Comparison of ENCODE assay signal across 22 cellular contexts in genomic region chr10:12841826-12842225, GRCh38.
"Had no signal": no experiment of that assay in that cellular context is flagged by ENCODE, and none has a peak within 500 bp of the region (broad histone marks: within the 10 kb centered on the region; RNA-seq: fewer than 3 reads in every experiment).

No MANE protein-coding gene starts in this region.

- H3K36me3 Mint-ChIP-seq: naive thymus-derived CD8-positive, alpha-beta T cell had no signal

- H3K4me3 ChIP-seq: dorsolateral prefrontal cortex, heart left ventricle, left lung, mucosa of descending colon, pancreas, stomach, thoracic aorta, transverse colon had no signal

- H3K36me3 ChIP-seq: heart left ventricle, left lung, pancreas, stomach, thoracic aorta, transverse colon had no signal

- H3K9me3 Mint-ChIP-seq: central memory CD8-positive, alpha-beta T cell; naive thymus-derived CD8-positive, alpha-beta T cell had no signal

- DNase-seq: cortex of kidney; dorsolateral prefrontal cortex; effector memory CD4-positive, alpha-beta T cell; hippocampal formation; kidney glomerular epithelial cell; left lung; mucosa of descending colon; naive thymus-derived CD8-positive, alpha-beta T cell; occipital lobe; pancreas; stimulated activated CD4-positive, alpha-beta T cell treated with anti-CD3 and anti-CD28 coated beads, Interleukin-2, amount 100 ng/mL, for 24 hours; stimulated activated CD4-positive, alpha-beta T cell treated with anti-CD3 and anti-CD28 coated beads, Interleukin-4, amount 100 ng/mL, for 4 hours; stimulated activated naive CD4-positive, alpha-beta T cell; stomach; substantia nigra; transverse colon had no signal

- H3K27ac ChIP-seq: dorsolateral prefrontal cortex, heart left ventricle, left lung, pancreas, stomach, thoracic aorta, transverse colon had no signal

- H3K4me1 Mint-ChIP-seq: central memory CD8-positive, alpha-beta T cell had no signal

- H3K27me3 ChIP-seq: left lung, pancreas, stomach, transverse colon had no signal

- H3K9me3 ChIP-seq: heart left ventricle, left lung, mucosa of descending colon, pancreas, stomach, thoracic aorta, transverse colon had no signal

- H3K27ac Mint-ChIP-seq: naive thymus-derived CD8-positive, alpha-beta T cell; progenitor cell of endocrine pancreas had no signal

- H3K4me1 ChIP-seq: pancreas had no signal

- H3K4me3 Mint-ChIP-seq: central memory CD8-positive, alpha-beta T cell; naive thymus-derived CD8-positive, alpha-beta T cell had no signal

- ATAC-seq: esophagus mucosa; heart left ventricle; left lung; mucosa of descending colon; naive thymus-derived CD8-positive, alpha-beta T cell; pancreas; sciatic nerve had no signal
